In the genomic region with DNA sequence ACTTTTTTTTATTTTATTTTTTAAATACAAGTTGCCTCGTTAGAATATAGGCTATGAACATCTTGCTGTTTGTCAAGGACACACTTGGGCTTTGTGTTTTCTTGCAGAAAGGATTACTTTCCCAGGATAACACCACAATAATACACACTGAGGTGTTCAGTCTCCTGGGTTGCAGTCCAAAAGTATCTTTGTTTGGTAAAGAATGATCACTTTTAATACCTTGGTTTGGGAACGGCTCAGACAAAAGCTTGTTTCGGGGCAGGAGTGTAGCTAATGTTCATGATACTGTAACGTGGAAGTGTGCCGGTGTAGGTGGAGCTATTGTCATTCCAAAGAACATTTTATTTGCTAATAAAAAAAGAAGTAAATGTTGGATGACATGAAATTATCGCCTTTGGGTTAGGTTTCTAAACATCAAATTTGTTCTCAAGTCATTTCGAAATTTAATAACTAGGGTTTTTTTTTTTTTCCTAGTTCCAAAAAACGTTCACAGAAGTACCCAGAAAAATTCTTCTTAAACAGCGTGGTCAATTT, we compare ENCODE assay signal across 8 cellular contexts. TPM values are rescaled to one million over a fixed set of nuclear protein-coding genes. Genes with fewer than 3 reads are reported as not detected.
DNase-seq lines count a peak whose midpoint lies in the region; ATAC-seq and TF ChIP-seq lines count a peak whose summit lies in the region.

No MANE protein-coding gene starts in this region.

- peak overlapping the region; percentile 96 for H3K9ac ChIP-seq in fibroblast of lung (ENCODE audit: insufficient read depth, low read length)

- peak overlapping the region; percentile 83 for H3K27ac ChIP-seq in SJCRH30
- H3K27ac ChIP-seq in fibroblast of lung (ENCODE audit: insufficient read depth, low read length), result peak overlapping the region; percentile 96
- peak overlapping the region; percentile 97 for H3K27ac ChIP-seq in psoas muscle

- H3K4me1 ChIP-seq in SJCRH30 (peaks cover 5% of the 10 kb centered on the region; the same call in 1 of the 2 replicates), fibroblast of lung (ENCODE audit: control insufficient read depth, extremely low read depth, insufficient read depth, low read length) (peaks cover 15% of the 10 kb centered on the region), psoas muscle (peaks cover 57% of the 10 kb centered on the region)

- H3K9me3 ChIP-seq in SJCRH30 (replicated peaks) (no peaks in the 10 kb centered on the region), fibroblast of lung (ENCODE audit: control insufficient read depth, insufficient read depth, low read depth, low read length) (no peaks in the 10 kb centered on the region), psoas muscle (no peaks in the 10 kb centered on the region)

- 10 to 13% (median 11%) methylated on average over 9 of the region's 9 CpGs for WGBS in psoas muscle, 3 donors

- intact Hi-C loops in psoas muscle (cut with DNase I), result no loop called here

- TF ChIP-seq CTCF in GM12875 (IDR thresholded peaks at IDR 0.05; ENCODE audit: borderline replicate concordance, insufficient read depth, low read depth, low read length), result no peak
- no peak for TF ChIP-seq CTCF in fibroblast of lung (conservative IDR thresholded peaks at IDR 0.05 in 1 of 2, IDR thresholded peaks at IDR 0.05 in 1 of 2; ENCODE audit: low read depth in 1 of 2, low read length in 2 of 2)
- TF ChIP-seq CTCF in psoas muscle (IDR thresholded peaks at IDR 0.05), result no peak

- H3K36me3 ChIP-seq in SJCRH30 (peaks cover 41% of the 10 kb centered on the region), fibroblast of lung (ENCODE audit: control insufficient read depth, insufficient read depth, low read length) (peaks cover 4% of the 10 kb centered on the region), psoas muscle (ENCODE audit: insufficient read depth in 1 of 2, low read depth in 1 of 2) (peaks cover 0 to 26% of the 10 kb centered on the region in 2 donors)

- DNase-seq in SJCRH30 (no peak), fibroblast of lung (ENCODE audit: low read depth in 2 of 2) (no peak), psoas muscle (no peak), NCI-H1048 (lab: John Stamatoyannopoulos, UW) (no peak), NCI-H1417 (lab: John Stamatoyannopoulos, UW) (no peak), KBM-7 (no peak)

- no peaks in the 10 kb centered on the region for H4K20me1 ChIP-seq in fibroblast of lung (ENCODE audit: control insufficient read depth, extremely low read depth, insufficient read depth, low read length)

- H2AFZ ChIP-seq in fibroblast of lung (ENCODE audit: low read length), result no peak overlapping the region

- H3K27me3 ChIP-seq in SJCRH30, result no peaks in the 10 kb centered on the region
- no peaks in the 10 kb centered on the region for H3K27me3 ChIP-seq in fibroblast of lung (ENCODE audit: control insufficient read depth, insufficient read depth, low read length)
- no peaks in the 10 kb centered on the region for H3K27me3 ChIP-seq in psoas muscle (ENCODE audit: insufficient read depth in 3 of 3, low read length in 2 of 3)

- peak overlapping the region; percentile 98 for H3K4me2 ChIP-seq in fibroblast of lung (ENCODE audit: extremely low read depth, insufficient read depth, low read length)

- in situ Hi-C loops in KBM-7 (cut with MboI; ENCODE audit: low pct_unique_long_range_greater_than_20kb, low sequenced_read_pairs), result loop anchor here (25.0 kb wide), 2 partner anchors 113 to 313 kb away; a partner anchor contains a TSS

- H3K79me2 ChIP-seq in fibroblast of lung (ENCODE audit: control insufficient read depth, insufficient read depth, low read length), result peaks cover 61% of the 10 kb centered on the region

- peak overlapping the region; percentile 67 for H3K4me3 ChIP-seq in GM12875 (ENCODE audit: low read depth, low read length)
- H3K4me3 ChIP-seq in SJCRH30, result peak overlapping the region; percentile 86
- peak overlapping the region; percentile 55 to 96 (median 90) for H3K4me3 ChIP-seq in fibroblast of lung (replicated peaks in 1 of 4; ENCODE audit: control extremely low read depth in 1 of 4, insufficient read depth in 1 of 4, low read depth in 3 of 4, low read length in 4 of 4)
- H3K4me3 ChIP-seq in psoas muscle, result peak overlapping the region; percentile 96

- ATAC-seq in psoas muscle, result no peak
- ATAC-seq in GM21825 (IDR thresholded peaks at IDR 0.05; ENCODE audit: unreplicated experiment), result no peak

RNA-seq across cellular contexts. Expression of a gene that starts 1.2 kb away (rescaled TPM):
- total RNA-seq in SJCRH30 (2014; rRNA removed; shearing (Covaris generic)), result 453 and 475 TPM in 2 replicates
- 308 and 361 TPM in 2 replicates for total RNA-seq in fibroblast of lung
- 292 and 301 TPM in 2 replicates for polyA plus RNA-seq in fibroblast of lung
- 289 and 326 TPM in 2 replicates for polyA plus RNA-seq in fibroblast of lung (2012)
- 204 and 250 TPM in 2 replicates for polyA minus RNA-seq in fibroblast of lung (ENCODE audit: low replicate concordance)
- total RNA-seq in psoas muscle, result 100 to 1,000 TPM; 223 to 327 (median 284) TPM
- 100 to 1,000 TPM; 196 to 263 (median 221) TPM for polyA plus RNA-seq in psoas muscle

RNA-seq across cellular contexts. Expression of a gene that starts 34.5 kb away (rescaled TPM):
- total RNA-seq in SJCRH30 (2014; rRNA removed; shearing (Covaris generic)), result 0.61 and 0.99 TPM in 2 replicates
- total RNA-seq in fibroblast of lung (0.26 and 0.50 TPM in 2 replicates), psoas muscle (1 to 10 TPM; 1.9 to 3.3 (median 2.7) TPM)
- polyA plus RNA-seq in fibroblast of lung (0.34 and 0.36 TPM in 2 replicates), psoas muscle (1 to 10 TPM; 1.2 to 3.4 (median 2.9) TPM)
- 0.40 and 0.54 TPM in 2 replicates for polyA plus RNA-seq in fibroblast of lung (2012)
- 0.33 and 6.0 TPM in 2 replicates for polyA minus RNA-seq in fibroblast of lung (ENCODE audit: low replicate concordance)
